1 cellular context compared by ENCODE assay signal in genomic region chr1:114458208-114458777, GRCh38.
TF ChIP-seq lines count a peak whose summit lies in the region.

No MANE protein-coding gene starts in this region.

TF ChIP-seq in HepG2, 621 proteins besides CTCF, POLR2A, EP300 and RAD21 (continued from another document and continues in another):
- TF ChIP-seq NR2F6 (IDR thresholded peaks at IDR 0.05) (peak; percentile 62; the same call in 1 of the 2 replicates), NR2F6 (CRISPR knock-in tag; IDR thresholded peaks at IDR 0.05) (peak; percentile 55; the same call in 1 of the 2 replicates), SUZ12 (IDR thresholded peaks at IDR 0.05; ENCODE audit: low read depth, low read length) (no peak), ZNF589 (CRISPR knock-in tag; conservative IDR thresholded peaks at IDR 0.05) (no peak), ZFP36L1 (CRISPR knock-in tag; IDR thresholded peaks at IDR 0.05) (no peak), MAFG (CRISPR knock-in tag; IDR thresholded peaks at IDR 0.05) (peak; percentile 59; the same call in 1 of the 2 replicates), RARA (CRISPR knock-in tag; IDR thresholded peaks at IDR 0.05) (peak; percentile 58; the same call in 1 of the 2 replicates), NFE2L2 (IDR thresholded peaks at IDR 0.05; ENCODE audit: low read length) (peak; percentile 96), MAFF (IDR thresholded peaks at IDR 0.05; ENCODE audit: low read depth, low read length) (peak; percentile 60), ZNF784 (CRISPR knock-in tag; IDR thresholded peaks at IDR 0.05; ENCODE audit: borderline replicate concordance) (no peak), HNRNPLL (IDR thresholded peaks at IDR 0.05; ENCODE audit: low read depth, low read length, poor library complexity, severe bottlenecking) (no peak), FIP1L1 (IDR thresholded peaks at IDR 0.05; ENCODE audit: borderline replicate concordance, insufficient read depth, low read depth, low read length) (no peak), SMC3 (IDR thresholded peaks at IDR 0.05; ENCODE audit: low read length) (no peak), HDAC6 (IDR thresholded peaks at IDR 0.05; ENCODE audit: low read depth, low read length) (no peak), JARID2 (CRISPR knock-in tag; IDR thresholded peaks at IDR 0.05; ENCODE audit: insufficient replicate concordance) (no peak), POGZ (CRISPR knock-in tag; IDR thresholded peaks at IDR 0.05) (0 out of 2 replicates have a peak, but pooled peaks have one; percentile 31), KDM5A (IDR thresholded peaks at IDR 0.05; ENCODE audit: borderline replicate concordance, low read length) (peak; percentile 64; the same call in 1 of the 2 replicates), TP53 (CRISPR knock-in tag; conservative IDR thresholded peaks at IDR 0.05) (no peak), ZNF484 (CRISPR knock-in tag; IDR thresholded peaks at IDR 0.05; ENCODE audit: borderline replicate concordance, low read depth) (no peak), ATF6 (CRISPR knock-in tag; conservative IDR thresholded peaks at IDR 0.05) (no peak), CBFB (CRISPR knock-in tag; IDR thresholded peaks at IDR 0.05) (no peak), PAF1 (CRISPR knock-in tag; IDR thresholded peaks at IDR 0.05) (no peak), ZNF891 (CRISPR knock-in tag; IDR thresholded peaks at IDR 0.05) (no peak), RARG (CRISPR knock-in tag; IDR thresholded peaks at IDR 0.05; ENCODE audit: low read depth) (no peak), ZNF615 (CRISPR knock-in tag; IDR thresholded peaks at IDR 0.05; ENCODE audit: borderline replicate concordance) (no peak), ZNF883 (CRISPR knock-in tag; IDR thresholded peaks at IDR 0.05; ENCODE audit: not compliant biosample characterization) (no peak), ZNF644 (CRISPR knock-in tag; IDR thresholded peaks at IDR 0.05; ENCODE audit: low read depth) (peak; percentile 47; the same call in 1 of the 2 replicates), CREM (IDR thresholded peaks at IDR 0.05) (no peak), CREM (CRISPR knock-in tag; IDR thresholded peaks at IDR 0.05) (no peak), ZBTB7B (CRISPR knock-in tag; IDR thresholded peaks at IDR 0.05) (0 out of 2 replicates have a peak, but pooled peaks have one; percentile 27), ZNF614 (CRISPR knock-in tag; IDR thresholded peaks at IDR 0.05; ENCODE audit: borderline replicate concordance) (0 out of 2 replicates have a peak, but pooled peaks have one; percentile 36), ZBTB7A (CRISPR knock-in tag; IDR thresholded peaks at IDR 0.05) (no peak), RXRB (CRISPR knock-in tag; IDR thresholded peaks at IDR 0.05; ENCODE audit: borderline replicate concordance) (peak; percentile 43; the same call in 1 of the 2 replicates), LRRFIP1 (CRISPR knock-in tag; conservative IDR thresholded peaks at IDR 0.05) (no peak), ZNF101 (CRISPR knock-in tag; IDR thresholded peaks at IDR 0.05; ENCODE audit: borderline replicate concordance, low read depth) (no peak), SCMH1 (CRISPR knock-in tag; IDR thresholded peaks at IDR 0.05; ENCODE audit: borderline replicate concordance) (no peak), ZFYVE20 (CRISPR knock-in tag; IDR thresholded peaks at IDR 0.05; ENCODE audit: borderline replicate concordance, low read depth) (no peak), PPARG (CRISPR knock-in tag; conservative IDR thresholded peaks at IDR 0.05) (peak; percentile 42; the same call in 1 of the 2 replicates), FOXA3 (CRISPR knock-in tag; IDR thresholded peaks at IDR 0.05) (0 out of 2 replicates have a peak, but pooled peaks have one; percentile 13), MXI1 (IDR thresholded peaks at IDR 0.05; ENCODE audit: borderline replicate concordance, low read depth, low read length) (0 out of 3 replicates have a peak, but pooled peaks have one; percentile 14), CBX5 (CRISPR knock-in tag; IDR thresholded peaks at IDR 0.05; ENCODE audit: borderline replicate concordance) (0 out of 2 replicates have a peak, but pooled peaks have one; percentile 52), SOX6 (IDR thresholded peaks at IDR 0.05) (no peak), SOX6 (CRISPR knock-in tag; IDR thresholded peaks at IDR 0.05) (peak; percentile 51), ZNF3 (CRISPR knock-in tag; IDR thresholded peaks at IDR 0.05) (no peak)
- TF ChIP-seq, protein P1, sequence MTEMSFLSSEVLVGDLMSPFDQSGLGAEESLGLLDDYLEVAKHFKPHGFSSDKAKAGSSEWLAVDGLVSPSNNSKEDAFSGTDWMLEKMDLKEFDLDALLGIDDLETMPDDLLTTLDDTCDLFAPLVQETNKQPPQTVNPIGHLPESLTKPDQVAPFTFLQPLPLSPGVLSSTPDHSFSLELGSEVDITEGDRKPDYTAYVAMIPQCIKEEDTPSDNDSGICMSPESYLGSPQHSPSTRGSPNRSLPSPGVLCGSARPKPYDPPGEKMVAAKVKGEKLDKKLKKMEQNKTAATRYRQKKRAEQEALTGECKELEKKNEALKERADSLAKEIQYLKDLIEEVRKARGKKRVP (CRISPR knock-in tag; IDR thresholded peaks at IDR 0.05) = peak in 1 of 2 experiments; percentile 34; a peak in 1 of 4 replicates
- TF ChIP-seq, protein P2, sequence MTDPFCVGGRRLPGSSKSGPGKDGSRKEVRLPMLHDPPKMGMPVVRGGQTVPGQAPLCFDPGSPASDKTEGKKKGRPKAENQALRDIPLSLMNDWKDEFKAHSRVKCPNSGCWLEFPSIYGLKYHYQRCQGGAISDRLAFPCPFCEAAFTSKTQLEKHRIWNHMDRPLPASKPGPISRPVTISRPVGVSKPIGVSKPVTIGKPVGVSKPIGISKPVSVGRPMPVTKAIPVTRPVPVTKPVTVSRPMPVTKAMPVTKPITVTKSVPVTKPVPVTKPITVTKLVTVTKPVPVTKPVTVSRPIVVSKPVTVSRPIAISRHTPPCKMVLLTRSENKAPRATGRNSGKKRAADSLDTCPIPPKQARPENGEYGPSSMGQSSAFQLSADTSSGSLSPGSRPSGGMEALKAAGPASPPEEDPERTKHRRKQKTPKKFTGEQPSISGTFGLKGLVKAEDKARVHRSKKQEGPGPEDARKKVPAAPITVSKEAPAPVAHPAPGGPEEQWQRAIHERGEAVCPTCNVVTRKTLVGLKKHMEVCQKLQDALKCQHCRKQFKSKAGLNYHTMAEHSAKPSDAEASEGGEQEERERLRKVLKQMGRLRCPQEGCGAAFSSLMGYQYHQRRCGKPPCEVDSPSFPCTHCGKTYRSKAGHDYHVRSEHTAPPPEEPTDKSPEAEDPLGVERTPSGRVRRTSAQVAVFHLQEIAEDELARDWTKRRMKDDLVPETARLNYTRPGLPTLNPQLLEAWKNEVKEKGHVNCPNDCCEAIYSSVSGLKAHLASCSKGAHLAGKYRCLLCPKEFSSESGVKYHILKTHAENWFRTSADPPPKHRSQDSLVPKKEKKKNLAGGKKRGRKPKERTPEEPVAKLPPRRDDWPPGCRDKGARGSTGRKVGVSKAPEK (CRISPR knock-in tag; IDR thresholded peaks at IDR 0.05; ENCODE audit: borderline replicate concordance) = no peak
- TF ChIP-seq, protein P3, sequence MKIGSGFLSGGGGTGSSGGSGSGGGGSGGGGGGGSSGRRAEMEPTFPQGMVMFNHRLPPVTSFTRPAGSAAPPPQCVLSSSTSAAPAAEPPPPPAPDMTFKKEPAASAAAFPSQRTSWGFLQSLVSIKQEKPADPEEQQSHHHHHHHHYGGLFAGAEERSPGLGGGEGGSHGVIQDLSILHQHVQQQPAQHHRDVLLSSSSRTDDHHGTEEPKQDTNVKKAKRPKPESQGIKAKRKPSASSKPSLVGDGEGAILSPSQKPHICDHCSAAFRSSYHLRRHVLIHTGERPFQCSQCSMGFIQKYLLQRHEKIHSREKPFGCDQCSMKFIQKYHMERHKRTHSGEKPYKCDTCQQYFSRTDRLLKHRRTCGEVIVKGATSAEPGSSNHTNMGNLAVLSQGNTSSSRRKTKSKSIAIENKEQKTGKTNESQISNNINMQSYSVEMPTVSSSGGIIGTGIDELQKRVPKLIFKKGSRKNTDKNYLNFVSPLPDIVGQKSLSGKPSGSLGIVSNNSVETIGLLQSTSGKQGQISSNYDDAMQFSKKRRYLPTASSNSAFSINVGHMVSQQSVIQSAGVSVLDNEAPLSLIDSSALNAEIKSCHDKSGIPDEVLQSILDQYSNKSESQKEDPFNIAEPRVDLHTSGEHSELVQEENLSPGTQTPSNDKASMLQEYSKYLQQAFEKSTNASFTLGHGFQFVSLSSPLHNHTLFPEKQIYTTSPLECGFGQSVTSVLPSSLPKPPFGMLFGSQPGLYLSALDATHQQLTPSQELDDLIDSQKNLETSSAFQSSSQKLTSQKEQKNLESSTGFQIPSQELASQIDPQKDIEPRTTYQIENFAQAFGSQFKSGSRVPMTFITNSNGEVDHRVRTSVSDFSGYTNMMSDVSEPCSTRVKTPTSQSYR (CRISPR knock-in tag; IDR thresholded peaks at IDR 0.05; ENCODE audit: borderline replicate concordance) = no peak
- TF ChIP-seq, protein P4, sequence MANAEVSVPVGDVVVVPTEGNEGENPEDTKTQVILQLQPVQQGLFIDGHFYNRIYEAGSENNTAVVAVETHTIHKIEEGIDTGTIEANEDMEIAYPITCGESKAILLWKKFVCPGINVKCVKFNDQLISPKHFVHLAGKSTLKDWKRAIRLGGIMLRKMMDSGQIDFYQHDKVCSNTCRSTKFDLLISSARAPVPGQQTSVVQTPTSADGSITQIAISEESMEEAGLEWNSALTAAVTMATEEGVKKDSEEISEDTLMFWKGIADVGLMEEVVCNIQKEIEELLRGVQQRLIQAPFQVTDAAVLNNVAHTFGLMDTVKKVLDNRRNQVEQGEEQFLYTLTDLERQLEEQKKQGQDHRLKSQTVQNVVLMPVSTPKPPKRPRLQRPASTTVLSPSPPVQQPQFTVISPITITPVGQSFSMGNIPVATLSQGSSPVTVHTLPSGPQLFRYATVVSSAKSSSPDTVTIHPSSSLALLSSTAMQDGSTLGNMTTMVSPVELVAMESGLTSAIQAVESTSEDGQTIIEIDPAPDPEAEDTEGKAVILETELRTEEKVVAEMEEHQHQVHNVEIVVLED (CRISPR knock-in tag; IDR thresholded peaks at IDR 0.05; ENCODE audit: borderline replicate concordance) = no peak
- TF ChIP-seq, protein P5, sequence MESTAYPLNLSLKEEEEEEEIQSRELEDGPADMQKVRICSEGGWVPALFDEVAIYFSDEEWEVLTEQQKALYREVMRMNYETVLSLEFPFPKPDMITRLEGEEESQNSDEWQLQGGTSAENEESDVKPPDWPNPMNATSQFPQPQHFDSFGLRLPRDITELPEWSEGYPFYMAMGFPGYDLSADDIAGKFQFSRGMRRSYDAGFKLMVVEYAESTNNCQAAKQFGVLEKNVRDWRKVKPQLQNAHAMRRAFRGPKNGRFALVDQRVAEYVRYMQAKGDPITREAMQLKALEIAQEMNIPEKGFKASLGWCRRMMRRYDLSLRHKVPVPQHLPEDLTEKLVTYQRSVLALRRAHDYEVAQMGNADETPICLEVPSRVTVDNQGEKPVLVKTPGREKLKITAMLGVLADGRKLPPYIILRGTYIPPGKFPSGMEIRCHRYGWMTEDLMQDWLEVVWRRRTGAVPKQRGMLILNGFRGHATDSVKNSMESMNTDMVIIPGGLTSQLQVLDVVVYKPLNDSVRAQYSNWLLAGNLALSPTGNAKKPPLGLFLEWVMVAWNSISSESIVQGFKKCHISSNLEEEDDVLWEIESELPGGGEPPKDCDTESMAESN (CRISPR knock-in tag; conservative IDR thresholded peaks at IDR 0.05) = 0 out of 2 replicates have a peak, but pooled peaks have one; percentile 47
- TF ChIP-seq, protein P6, sequence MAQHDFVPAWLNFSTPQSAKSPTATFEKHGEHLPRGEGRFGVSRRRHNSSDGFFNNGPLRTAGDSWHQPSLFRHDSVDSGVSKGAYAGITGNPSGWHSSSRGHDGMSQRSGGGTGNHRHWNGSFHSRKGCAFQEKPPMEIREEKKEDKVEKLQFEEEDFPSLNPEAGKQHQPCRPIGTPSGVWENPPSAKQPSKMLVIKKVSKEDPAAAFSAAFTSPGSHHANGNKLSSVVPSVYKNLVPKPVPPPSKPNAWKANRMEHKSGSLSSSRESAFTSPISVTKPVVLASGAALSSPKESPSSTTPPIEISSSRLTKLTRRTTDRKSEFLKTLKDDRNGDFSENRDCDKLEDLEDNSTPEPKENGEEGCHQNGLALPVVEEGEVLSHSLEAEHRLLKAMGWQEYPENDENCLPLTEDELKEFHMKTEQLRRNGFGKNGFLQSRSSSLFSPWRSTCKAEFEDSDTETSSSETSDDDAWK (CRISPR knock-in tag; IDR thresholded peaks at IDR 0.05) = no peak
- TF ChIP-seq, protein P7, sequence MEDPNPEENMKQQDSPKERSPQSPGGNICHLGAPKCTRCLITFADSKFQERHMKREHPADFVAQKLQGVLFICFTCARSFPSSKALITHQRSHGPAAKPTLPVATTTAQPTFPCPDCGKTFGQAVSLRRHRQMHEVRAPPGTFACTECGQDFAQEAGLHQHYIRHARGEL (CRISPR knock-in tag; IDR thresholded peaks at IDR 0.05) = no peak
